In the genomic region with DNA sequence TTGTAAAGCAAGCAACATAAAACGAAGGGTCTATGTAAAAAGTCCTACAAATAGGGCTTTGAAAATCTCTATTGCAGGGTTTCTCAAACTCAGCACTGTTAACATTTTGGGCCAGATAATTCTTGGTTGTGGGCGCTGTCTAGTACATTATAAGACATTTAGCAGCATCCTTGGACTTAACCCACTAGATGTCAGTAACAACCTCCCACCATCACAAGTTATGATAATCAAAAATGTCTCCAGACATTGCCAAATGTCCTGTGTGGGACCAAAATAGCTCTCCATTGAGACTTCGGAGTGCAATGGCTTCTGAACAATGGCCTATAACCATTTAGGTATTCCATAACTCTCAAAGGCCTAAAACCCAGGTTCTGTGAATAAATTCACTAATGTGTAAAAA, we compare ENCODE assay signal across 1 cellular context.
TF ChIP-seq lines count a peak whose summit lies in the region.

No MANE protein-coding gene starts in this region.

TF ChIP-seq in H1, 55 proteins besides CTCF, POLR2A, EP300 and RAD21:
- TF ChIP-seq GABPA (IDR thresholded peaks at IDR 0.05; ENCODE audit: borderline replicate concordance, insufficient read depth, low read length): no peak
TF ChIP-seq in H1: peak in this region for 0.
